In genomic region chr15:90988249-90988648, GRCh38 we compare ENCODE assay signal across 1 cellular context.
A peak's percentile ranks its signal among the peaks of the same experiment; 100 is the strongest.
TF ChIP-seq lines count a peak whose summit lies in the region.

No MANE protein-coding gene starts in this region.

TF ChIP-seq in K562, 482 proteins besides CTCF, POLR2A, EP300 and RAD21:
- no peak for TF ChIP-seq POLR2G (IDR thresholded peaks at IDR 0.05; ENCODE audit: low read depth, low read length)
- TF ChIP-seq GMEB1 (CRISPR knock-in tag; IDR thresholded peaks at IDR 0.05) = no peak
- no peak for TF ChIP-seq CBX8 (IDR thresholded peaks at IDR 0.05; ENCODE audit: borderline replicate concordance, extremely low read depth, low read depth, low read length, poor library complexity, severe bottlenecking)
- no peak for TF ChIP-seq RFX7 (CRISPR knock-in tag; IDR thresholded peaks at IDR 0.05)
- TF ChIP-seq CBFA2T3 (IDR thresholded peaks at IDR 0.05) = peak; percentile 37; the same call in 1 of the 2 replicates
- no peak for TF ChIP-seq HOXB6 (CRISPR knock-in tag; IDR thresholded peaks at IDR 0.05; ENCODE audit: borderline replicate concordance)
- peak; percentile 79 for TF ChIP-seq HMBOX1 (IDR thresholded peaks at IDR 0.05)
- TF ChIP-seq THRA (IDR thresholded peaks at IDR 0.05) = no peak
- TF ChIP-seq ZNF639 (CRISPR knock-in tag; conservative IDR thresholded peaks at IDR 0.05 in 1 of 2, IDR thresholded peaks at IDR 0.05 in 1 of 2) = peak in 1 of 2 experiments; percentile 32; a peak in 1 of 4 replicates
- peak; percentile 65; the same call in 1 of the 2 replicates for TF ChIP-seq HDGF (IDR thresholded peaks at IDR 0.05)
- no peak for TF ChIP-seq KLF6 (CRISPR knock-in tag; IDR thresholded peaks at IDR 0.05; ENCODE audit: borderline replicate concordance)
